In the genomic region with DNA sequence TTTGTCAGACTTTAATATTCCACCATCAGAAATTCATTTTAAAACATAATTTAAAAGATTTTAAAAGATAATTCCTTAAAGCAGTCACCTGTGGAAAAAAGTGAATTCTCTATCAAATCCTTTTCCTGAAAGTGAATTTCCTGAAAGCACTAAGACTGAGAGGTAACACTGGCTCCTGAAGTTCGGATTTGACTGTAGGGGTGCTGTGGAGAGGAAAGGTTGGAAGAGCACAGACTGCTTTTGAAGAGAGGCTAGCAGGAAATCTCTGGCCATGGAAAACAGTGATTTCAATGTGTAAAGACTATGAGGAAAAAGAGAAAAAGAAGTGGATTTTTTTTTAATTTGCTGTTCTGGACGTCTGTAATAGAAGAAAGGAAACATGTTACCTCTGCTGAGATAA, we compare ENCODE assay signal across 29 cellular contexts.
"Had no signal": no experiment of that assay in that cellular context is flagged by ENCODE, and none has a peak within 500 bp of the region (broad histone marks: within the 10 kb centered on the region; RNA-seq: fewer than 3 reads in every experiment).

No MANE protein-coding gene starts in this region.

- H3K27ac Mint-ChIP-seq: dendritic cell treated with granulocyte-macrophage colony-stimulating factor and Interleukin-4, amounts not matched to agents 40 ng/mL and 50 ng/mL, for 4 days; memory B cell; mesothelial cell of epicardium; naive B cell; natural killer cell treated with Interleukin-12 subunit alpha and Interleukin-12 subunit beta and Interleukin-15 and Interleukin-18, amount 100 ng/mL, for 72 hours; stimulated activated naive CD8-positive, alpha-beta T cell treated with anti-CD3 and anti-CD28 coated beads, Interleukin-15, amount 100 ng/mL, for 72 hours had no signal

- H3K4me3 Mint-ChIP-seq: dendritic cell treated with granulocyte-macrophage colony-stimulating factor and Interleukin-4, amounts not matched to agents 40 ng/mL and 50 ng/mL, for 4 days; memory B cell; mesothelial cell of epicardium; naive B cell; natural killer cell treated with Interleukin-12 subunit alpha and Interleukin-12 subunit beta and Interleukin-15 and Interleukin-18, amount 100 ng/mL, for 72 hours; neural crest cell; stimulated activated naive CD8-positive, alpha-beta T cell treated with anti-CD3 and anti-CD28 coated beads, Interleukin-15, amount 100 ng/mL, for 72 hours had no signal

- H3K27ac ChIP-seq: colonic mucosa, esophagus muscularis mucosa, foreskin keratinocyte, heart right ventricle, prostate gland, right atrium auricular region, suprapubic skin had no signal

- DNase-seq: colonic mucosa; effector CD8-positive, alpha-beta T cell; foreskin keratinocyte; glutamatergic neuron; heart right ventricle; hippocampal formation; kidney; mucosa of descending colon; naive B cell; stimulated activated CD4-positive, alpha-beta T cell treated with anti-CD3 and anti-CD28 coated beads, Interleukin-12 subunit alpha, Interleukin-12 subunit beta, amount 100 ng/mL, for 4 hours; stimulated activated CD4-positive, alpha-beta T cell treated with anti-CD3 and anti-CD28 coated beads, Interleukin-1b, Interleukin-23, amount 100 ng/mL, for 48 hours; stimulated activated CD4-positive, alpha-beta T cell treated with anti-CD3 and anti-CD28 coated beads, Interleukin-4, amount 100 ng/mL, for 1 hour; stimulated activated CD8-positive, alpha-beta memory T cell treated with anti-CD3 and anti-CD28 coated beads, Interleukin-4, amount 100 ng/mL, for 48 hours; stimulated activated naive CD4-positive, alpha-beta T cell; stimulated activated naive CD8-positive, alpha-beta T cell treated with anti-CD3 and anti-CD28 coated beads, Interleukin-15, amount 100 ng/mL, for 72 hours; trophoblast cell had no signal

- H3K4me3 ChIP-seq: colonic mucosa, esophagus muscularis mucosa, heart right ventricle, lung, mucosa of descending colon, prostate gland, right atrium auricular region, smooth muscle cell, suprapubic skin had no signal

- H3K4me2 ChIP-seq: smooth muscle cell had no signal

- H3K4me1 Mint-ChIP-seq: memory B cell; mesothelial cell of epicardium; naive B cell; stimulated activated naive CD8-positive, alpha-beta T cell treated with anti-CD3 and anti-CD28 coated beads, Interleukin-15, amount 100 ng/mL, for 72 hours had no signal

- ATAC-seq: foreskin keratinocyte; heart right ventricle; left lobe of liver; mucosa of descending colon; natural killer cell treated with Interleukin-12 subunit alpha and Interleukin-12 subunit beta and Interleukin-15 and Interleukin-18, amount 100 ng/mL, for 72 hours; sciatic nerve; stimulated activated naive CD8-positive, alpha-beta T cell treated with anti-CD3 and anti-CD28 coated beads, Interleukin-15, amount 100 ng/mL, for 72 hours had no signal

- H3K27me3 Mint-ChIP-seq: dendritic cell treated with granulocyte-macrophage colony-stimulating factor and Interleukin-4, amounts not matched to agents 40 ng/mL and 50 ng/mL, for 4 days had no signal

- H3K36me3 Mint-ChIP-seq: mesothelial cell of epicardium had no signal

- H3K4me1 ChIP-seq: colonic mucosa, esophagus muscularis mucosa, foreskin keratinocyte, heart right ventricle, prostate gland, right atrium auricular region, suprapubic skin had no signal

- H3K36me3 ChIP-seq: colonic mucosa, esophagus muscularis mucosa, prostate gland, right atrium auricular region, suprapubic skin had no signal

- H3K27me3 ChIP-seq: colonic mucosa, esophagus muscularis mucosa, foreskin keratinocyte, heart right ventricle, right atrium auricular region, suprapubic skin had no signal

- H3K9me3 ChIP-seq: colonic mucosa, esophagus muscularis mucosa, prostate gland, right atrium auricular region had no signal
